15 cellular contexts compared by ENCODE assay signal in the genomic region with DNA sequence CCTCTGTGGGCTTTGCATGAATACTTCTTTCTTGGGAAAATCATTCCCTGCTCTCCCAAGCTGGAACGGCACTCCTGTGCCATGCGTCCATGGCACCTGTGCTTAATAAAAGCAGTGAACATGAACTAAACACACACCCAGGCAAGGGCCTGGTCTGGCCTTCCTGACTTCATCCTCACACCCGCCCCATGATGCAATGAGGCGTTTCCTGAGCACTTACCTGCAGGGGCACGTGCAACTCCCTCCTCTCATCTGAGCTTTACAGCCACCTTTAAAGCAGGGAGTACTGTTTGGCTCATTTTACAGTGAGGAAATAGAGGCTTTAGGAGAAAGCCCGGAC.
DNase-seq lines count a peak whose midpoint lies in the region; ATAC-seq and TF ChIP-seq lines count a peak whose summit lies in the region.
"Had no signal": no experiment of that assay in that cellular context is flagged by ENCODE, and none has a peak within 500 bp of the region (broad histone marks: within the 10 kb centered on the region; RNA-seq: fewer than 3 reads in every experiment).

No MANE protein-coding gene starts in this region.

- H3K27ac ChIP-seq in cingulate gyrus (ENCODE audit: low read depth, low read length), result peak overlapping the region; percentile 47

- H3K4me1 Mint-ChIP-seq in osteocyte (ENCODE audit: unreplicated experiment), result peaks cover 61% of the 10 kb centered on the region

- no peaks in the 10 kb centered on the region for H3K27me3 Mint-ChIP-seq in osteocyte (ENCODE audit: unreplicated experiment)
- H3K27me3 Mint-ChIP-seq: activated naive CD4-positive, alpha-beta T cell treated with anti-CD3 and anti-CD28 coated beads, Interleukin-2, amount 50 U/mL, for 24 hours had no signal

- peak in 2 of 3 experiments; percentile 19 to 80 for DNase-seq in NCI-H1417 (lab: John Stamatoyannopoulos, UW)
- no peak for DNase-seq in NCI-H1417 treated with DMSO at 0.1 percent for 48 hours (lab: John Stamatoyannopoulos, UW)
- peak; percentile 67 for DNase-seq in NCI-H2107 (lab: John Stamatoyannopoulos, UW)
- no peak for DNase-seq in osteocyte (ENCODE audit: extremely low spot score, unreplicated experiment)
- no peak for DNase-seq in activated naive CD4-positive, alpha-beta T cell treated with anti-CD3 and anti-CD28 coated beads, Interleukin-2, amount 50 U/mL, for 16 hours
- no peak for DNase-seq in germinal center (ENCODE audit: low spot score)
- DNase-seq: 8988T; activated CD4-positive, CD25-positive, alpha-beta regulatory T cell; effector CD4-positive, alpha-beta T cell; small intestine had no signal

- peak overlapping the region; percentile 24 for H3K27ac Mint-ChIP-seq in osteocyte (ENCODE audit: unreplicated experiment)
- H3K27ac Mint-ChIP-seq: activated naive CD4-positive, alpha-beta T cell treated with anti-CD3 and anti-CD28 coated beads, Interleukin-2, amount 50 U/mL, for 24 hours; mesothelial cell of epicardium had no signal

- no peak overlapping the region for H3K4me3 Mint-ChIP-seq in osteocyte (ENCODE audit: unreplicated experiment)
- H3K4me3 Mint-ChIP-seq: activated naive CD4-positive, alpha-beta T cell treated with anti-CD3 and anti-CD28 coated beads, Interleukin-2, amount 50 U/mL, for 24 hours; mesothelial cell of epicardium had no signal

- H3K36me3 Mint-ChIP-seq in osteocyte (ENCODE audit: unreplicated experiment), result no peaks in the 10 kb centered on the region
- H3K36me3 Mint-ChIP-seq: mesothelial cell of epicardium had no signal

- no peaks in the 10 kb centered on the region for H3K9me3 Mint-ChIP-seq in osteocyte (ENCODE audit: unreplicated experiment)
- H3K9me3 Mint-ChIP-seq: activated naive CD4-positive, alpha-beta T cell treated with anti-CD3 and anti-CD28 coated beads, Interleukin-2, amount 50 U/mL, for 24 hours; mesothelial cell of epicardium had no signal

- no peak for TF ChIP-seq CTCF in osteocyte (IDR thresholded peaks at IDR 0.05)

- no peak for ATAC-seq in HG03469 (IDR thresholded peaks at IDR 0.05; ENCODE audit: unreplicated experiment)
- ATAC-seq: Right ventricle myocardium inferior had no signal

Comparison
In these comparisons a context has a peak if more than half of its experiments do, and no peak if none do; other contexts are left out.
1. DNase-seq: peak in NCI-H1417 (2 of 3) and NCI-H2107 (single experiment); none in NCI-H1417 treated with DMSO at 0.1 percent for 48 hours (single experiment), osteocyte (single experiment), activated naive CD4-positive, alpha-beta T cell treated with anti-CD3 and anti-CD28 coated beads, Interleukin-2, amount 50 U/mL, for 16 hours (single experiment) and germinal center (single experiment).